In the genomic region with DNA sequence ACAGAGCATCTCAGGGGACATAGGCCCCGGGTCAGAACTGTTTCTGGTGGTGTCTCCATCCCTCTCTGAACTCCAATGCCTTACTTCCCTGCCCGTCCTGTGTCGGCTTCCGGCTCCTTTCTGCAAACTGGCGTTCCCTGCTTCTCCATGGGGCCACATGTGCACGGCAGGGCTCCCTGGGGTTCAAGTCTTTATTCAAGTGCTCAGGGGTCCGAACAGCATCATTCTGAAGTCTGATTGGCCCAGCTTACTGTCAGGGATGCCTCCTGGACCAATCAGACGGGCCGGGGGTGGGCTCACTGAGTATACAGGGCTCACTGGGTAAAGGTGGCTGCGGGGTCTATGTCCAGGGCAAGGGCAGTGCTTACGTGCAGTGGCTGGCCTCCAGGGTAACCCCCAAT, we compare ENCODE assay signal across 18 cellular contexts. TPM values are rescaled to one million over a fixed set of nuclear protein-coding genes. Genes with fewer than 3 reads are reported as not detected.
DNase-seq lines count a peak whose midpoint lies in the region; ATAC-seq, FAIRE-seq and TF ChIP-seq lines count a peak whose summit lies in the region.
"Had no signal": no experiment of that assay in that cellular context is flagged by ENCODE, and none has a peak within 500 bp of the region (broad histone marks: within the 10 kb centered on the region; RNA-seq: fewer than 3 reads in every experiment).

No MANE protein-coding gene starts in this region.

- no peak overlapping the region for H2BK15ac ChIP-seq in H1 (ENCODE audit: low read length)

- POLR2A ChIA-PET in H1 (lab: Charles Lee; ENCODE audit: partially characterized antibody), result interaction anchor here (1.7 kb wide), 1 partner anchor 14 kb away, joined by 3 read pairs; no protein-coding TSS in a partner anchor

- FAIRE-seq in H1 (lab: Jason Lieb, UNC), result no peak
- FAIRE-seq in kidney (lab: Jason Lieb, UNC), result no peak
- FAIRE-seq: HTR-8/SVneo, pancreas had no signal

- peak; percentile 20 for DNase-seq in NAMALWA (ENCODE audit: low spot score)
- peak in 1 of 2 experiments; percentile 69 for DNase-seq in H1 (ENCODE audit: low read depth in 1 of 2, low spot score in 2 of 2)
- DNase-seq in mesenteric fat pad (ENCODE audit: low spot score), result peak; percentile 81
- no peak for DNase-seq in activated CD4-positive, CD25-positive, alpha-beta regulatory T cell (lab: John Stamatoyannopoulos, UW)
- DNase-seq in kidney, result no peak
- DNase-seq in amygdala (lab: John Stamatoyannopoulos, UW), result no peak
- DNase-seq: activated CD4-positive, alpha-beta memory T cell treated with anti-CD3 and anti-CD28 coated beads, Interleukin-2, amount 10 ng/mL, durations not matched to agents 7 days and 5 days; activated T-cell treated with anti-CD3 and anti-CD28 coated beads, Interleukin-2, amount 50 U/mL, for 24 hours; colonic mucosa; left lung; NCI-H1436; NCI-H226; pancreas; uterus had no signal

- WGBS in H1 (ENCODE audit: extremely low coverage in 1 of 2, insufficient coverage in 1 of 2, insufficient read length in 1 of 2, insufficient replicate concordance in 2 of 2, low coverage in 1 of 2, low lambda C conversion rate in 2 of 2, missing lambda C conversion rate in 1 of 2), 2 experiments, result 54% methylated on average over 11 of the region's 11 CpGs; no CpG with 5 or more reads in 1 of the 2 experiments

- H4K20me1 ChIP-seq in H1 (replicated peaks in 1 of 2; ENCODE audit: control insufficient read depth in 1 of 2, insufficient read depth in 2 of 2, low read length in 2 of 2), result no peaks in the 10 kb centered on the region

- TF ChIP-seq EP300 in H1 (IDR thresholded peaks at IDR 0.05; ENCODE audit: borderline replicate concordance in 1 of 2, low read depth in 2 of 2, low read length in 2 of 2), result no peak

- no peak overlapping the region for H3K14ac ChIP-seq in H1 (ENCODE audit: insufficient read length)

- H3K18ac ChIP-seq in H1 (ENCODE audit: extremely low read depth, low read length), result no peak overlapping the region; the same call in 1 of the 2 replicates

- no peaks in the 10 kb centered on the region for H3K79me1 ChIP-seq in H1 (ENCODE audit: low read depth, low read length)

- no peak overlapping the region for H3K56ac ChIP-seq in H1 (replicated peaks; ENCODE audit: insufficient read length, low read depth, low read length)

- no peak overlapping the region for H4K5ac ChIP-seq in H1 (ENCODE audit: insufficient read length, low read depth, low read length)

- peak overlapping the region in 1 of 4 experiments; percentile 14; a peak in 3 of 8 replicates for H3K4me3 ChIP-seq in H1 (ENCODE audit: extremely low read depth in 1 of 4, insufficient read depth in 2 of 4, low read depth in 3 of 4, low read length in 4 of 4)
- H3K4me3 ChIP-seq in kidney (ENCODE audit: low read length in 2 of 2), result no peak overlapping the region
- H3K4me3 ChIP-seq: colonic mucosa, left lung, pancreas, uterus had no signal

- intact Hi-C loops in kidney (cut with DNase I), result no loop called here

- no peak overlapping the region for H2AK5ac ChIP-seq in H1 (ENCODE audit: low read depth, low read length)

- no peaks in the 10 kb centered on the region for H3K79me2 ChIP-seq in H1 (ENCODE audit: control insufficient read depth in 1 of 2, insufficient read depth in 2 of 2, low read length in 2 of 2)

- H3K4me1 ChIP-seq in ES-I3 (ENCODE audit: insufficient read depth, low read length) (peaks cover 11% of the 10 kb centered on the region; the same call in 1 of the 2 replicates), H1 (replicated peaks in 1 of 4; ENCODE audit: control insufficient read depth in 3 of 4, insufficient read depth in 4 of 4, low read length in 3 of 4) (peaks cover 0 to 18% (median 5%) of the 10 kb centered on the region in 4 experiments; a peak in 6 of 7 replicates), kidney (ENCODE audit: control insufficient read depth in 1 of 2, insufficient read depth in 1 of 2, low read depth in 1 of 2, low read length in 2 of 2) (no peaks in the 10 kb centered on the region)
- H3K4me1 ChIP-seq: colonic mucosa, left lung, pancreas, uterus had no signal

- no peak for TF ChIP-seq CTCF in H1 (IDR thresholded peaks at IDR 0.05; ENCODE audit: control extremely low read depth in 1 of 3, insufficient read depth in 1 of 3, low read depth in 1 of 3, low read length in 3 of 3)
- no peak for TF ChIP-seq CTCF in kidney (IDR thresholded peaks at IDR 0.05; ENCODE audit: borderline replicate concordance, extremely low read depth, insufficient read depth)

- CTCF ChIA-PET in H1 (lab: Charles Lee; ENCODE audit: partially characterized antibody), result interaction anchor here (0.6 kb wide), 1 partner anchor 832 kb away, joined by 4 read pairs; no protein-coding TSS in a partner anchor

- H2BK12ac ChIP-seq in H1 (ENCODE audit: low read depth, low read length), result no peak overlapping the region

- no peak overlapping the region for H2BK120ac ChIP-seq in H1 (replicated peaks; ENCODE audit: low read depth, low read length)

- no peaks in the 10 kb centered on the region for H3K23me2 ChIP-seq in H1 (ENCODE audit: low read depth, low read length)

- no peak for TF ChIP-seq POLR2A in H1 (IDR thresholded peaks at IDR 0.05; ENCODE audit: control extremely low read depth in 1 of 2, low read depth in 2 of 2, low read length in 2 of 2)

- no peak overlapping the region for H2BK20ac ChIP-seq in H1 (ENCODE audit: low read length)

- H4K8ac ChIP-seq in H1 (ENCODE audit: extremely low read depth, insufficient read depth, low read length), result peak overlapping the region; percentile 66

- H3K27ac ChIP-seq in H1 (ENCODE audit: low read depth, low read length) (no peak overlapping the region), kidney (ENCODE audit: low read depth in 2 of 2, low read length in 2 of 2) (no peak overlapping the region)
- H3K27ac ChIP-seq: colonic mucosa, left lung, pancreas, uterus, VCaP had no signal

- no peak overlapping the region for H2BK5ac ChIP-seq in H1 (ENCODE audit: low read depth, low read length)

- no peak for TF ChIP-seq RAD21 in H1 (IDR thresholded peaks at IDR 0.05 in 1 of 2, conservative IDR thresholded peaks at IDR 0.05 in 1 of 2; ENCODE audit: low read depth in 2 of 2, low read length in 2 of 2)

- H2AFZ ChIP-seq in H1 (ENCODE audit: low read length), result peak overlapping the region; percentile 81

- peak overlapping the region in 1 of 2 experiments; percentile 9; a peak in 1 of 4 replicates for H3K4me2 ChIP-seq in H1 (ENCODE audit: insufficient read depth in 1 of 2, low read depth in 2 of 2, low read length in 2 of 2)

- H4K91ac ChIP-seq in H1 (replicated peaks; ENCODE audit: insufficient read length, low read length), result no peak overlapping the region

- H3K36me3 ChIP-seq in ES-I3 (ENCODE audit: insufficient read depth, low read length) (no peaks in the 10 kb centered on the region), H1 (ENCODE audit: control insufficient read depth in 2 of 4, insufficient read depth in 4 of 4, low read length in 3 of 4) (no peaks in the 10 kb centered on the region), kidney (ENCODE audit: control insufficient read depth in 1 of 2, insufficient read depth in 2 of 2, low read length in 2 of 2) (no peaks in the 10 kb centered on the region)
- H3K36me3 ChIP-seq: colonic mucosa, left lung, pancreas, uterus had no signal

- no peak overlapping the region for H3K23ac ChIP-seq in H1 (ENCODE audit: insufficient read length)

- no peaks in the 10 kb centered on the region for H3K27me3 ChIP-seq in H1 (replicated peaks in 1 of 4; ENCODE audit: control insufficient read depth in 3 of 4, extremely low read depth in 1 of 4, insufficient read depth in 3 of 4, low read length in 3 of 4)
- H3K27me3 ChIP-seq: colonic mucosa, uterus had no signal

- H3K9me3 ChIP-seq in ES-I3 (ENCODE audit: control insufficient read depth, insufficient read depth, low read length) (no peaks in the 10 kb centered on the region), H1 (ENCODE audit: insufficient read depth in 2 of 2, low read depth in 1 of 2, low read length in 1 of 2) (no peaks in the 10 kb centered on the region), kidney (ENCODE audit: control insufficient read depth in 1 of 2, low read length in 2 of 2) (no peaks in the 10 kb centered on the region)
- H3K9me3 ChIP-seq: colonic mucosa, left lung, pancreas, uterus had no signal

- peak overlapping the region; percentile 24; the same call in 1 of the 2 replicates for H3K9ac ChIP-seq in ES-I3 (ENCODE audit: low read depth, low read length)
- H3K9ac ChIP-seq in H1 (replicated peaks in 1 of 4; ENCODE audit: extremely low read depth in 1 of 4, low read depth in 3 of 4, low read length in 3 of 4), result no peak overlapping the region
- H3K9ac ChIP-seq in kidney (ENCODE audit: low read length in 2 of 2), result no peak overlapping the region

- ATAC-seq in GM19035 (IDR thresholded peaks at IDR 0.05; ENCODE audit: unreplicated experiment), result no peak
- ATAC-seq: left lung, pancreas had no signal

- H3K4ac ChIP-seq in H1 (replicated peaks; ENCODE audit: insufficient read length, low read depth, low read length), result no peak overlapping the region

TF ChIP-seq in H1, 55 proteins besides CTCF, POLR2A, EP300 and RAD21:
- TF ChIP-seq KDM1A (IDR thresholded peaks at IDR 0.05; ENCODE audit: borderline replicate concordance, low read length) (no peak), SP1 (IDR thresholded peaks at IDR 0.05; ENCODE audit: low read depth, low read length) (peak; percentile 97), RXRA (IDR thresholded peaks at IDR 0.05; ENCODE audit: insufficient read depth, low read depth, low read length) (no peak), SP2 (IDR thresholded peaks at IDR 0.05; ENCODE audit: low read length) (peak; percentile 78), FOSL1 (IDR thresholded peaks at IDR 0.05; ENCODE audit: insufficient read depth, low read depth, low read length) (no peak), BACH1 (IDR thresholded peaks at IDR 0.05; ENCODE audit: low read length) (no peak), CHD2 (IDR thresholded peaks at IDR 0.05; ENCODE audit: low read length) (peak; percentile 91)
- TF ChIP-seq, protein P1, sequence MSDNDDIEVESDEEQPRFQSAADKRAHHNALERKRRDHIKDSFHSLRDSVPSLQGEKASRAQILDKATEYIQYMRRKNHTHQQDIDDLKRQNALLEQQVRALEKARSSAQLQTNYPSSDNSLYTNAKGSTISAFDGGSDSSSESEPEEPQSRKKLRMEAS (IDR thresholded peaks at IDR 0.05), result peak; percentile 34; the same call in 1 of the 2 replicates

RNA-seq across cellular contexts. Expression of a gene that starts 17.1 kb away (rescaled TPM):
- total RNA-seq in H1 (2021; fragmentation: NEBNext Ultra II Directional; extraction: Animal tissue kit (Norgen Biotek cat#: 25700)), result not detected in 2 replicates
- polyA plus RNA-seq in H1 (2011; rRNA removed), result not detected in 2 replicates
- polyA plus RNA-seq in H1 (2011; cell fraction: cytosol; rRNA removed), result not detected
- polyA plus RNA-seq in H1 (2011; cell fraction: nucleus; rRNA removed), result not detected
- not detected in 4 replicates for polyA plus RNA-seq in H1 (2012, experiment 1 of 2)
- polyA plus RNA-seq in H1 (2012, experiment 2 of 2), result not detected
- polyA plus RNA-seq in H1 (2013, experiment 1 of 2), result not detected
- not detected for polyA plus RNA-seq in H1 (2013, experiment 2 of 2)
- polyA minus RNA-seq in H1 (2011; rRNA and poly(A)+ RNA removed), result 0.10 TPM in 1 of 2 replicates, not detected in the other
- not detected for polyA minus RNA-seq in H1 (2011; cell fraction: cytosol; rRNA and poly(A)+ RNA removed)
- polyA minus RNA-seq in H1 (2011; cell fraction: nucleus; rRNA and poly(A)+ RNA removed), result not detected
- total RNA-seq in mesenteric fat pad, result not detected
- total RNA-seq in kidney, result not detected
- polyA plus RNA-seq in kidney (ENCODE audit: insufficient read depth, low read depth, low replicate concordance), result not detected
- total RNA-seq: activated CD4-positive, alpha-beta memory T cell treated with anti-CD3 and anti-CD28 coated beads, Interleukin-2, amount 10 ng/mL, durations not matched to agents 7 days and 5 days; colonic mucosa; left lung; pancreas; uterus had no signal
- polyA plus RNA-seq: pancreas had no signal

Comparison
In these comparisons a context has a peak if more than half of its experiments do, and no peak if none do; other contexts are left out.
1. DNase-seq: peak in NAMALWA (single experiment) and mesenteric fat pad (single experiment); none in activated CD4-positive, CD25-positive, alpha-beta regulatory T cell (0 of 4), kidney (single experiment) and amygdala (0 of 56).